5 cellular contexts compared by ENCODE assay signal in the genomic region with DNA sequence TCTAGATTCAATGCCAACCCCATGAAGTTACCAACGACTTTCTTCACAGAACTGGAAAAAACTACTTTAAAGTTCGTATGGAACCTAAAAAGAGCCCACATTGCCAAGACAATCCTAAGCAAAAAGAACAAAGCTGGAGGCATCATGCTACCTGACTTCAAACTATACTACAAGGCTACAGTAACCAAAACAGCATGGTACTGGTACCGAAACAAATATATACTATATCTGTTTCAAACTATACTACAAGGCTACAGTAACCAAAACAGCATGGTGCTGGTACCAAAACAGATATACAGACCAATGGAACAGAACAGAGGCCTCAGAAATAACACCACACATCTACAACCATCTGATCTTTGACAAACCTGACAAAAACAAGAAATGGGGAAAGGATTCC. TPM values are rescaled to one million over a fixed set of nuclear protein-coding genes. Genes with fewer than 3 reads are reported as not detected.
"Had no signal": no experiment of that assay in that cellular context is flagged by ENCODE, and none has a peak within 500 bp of the region (broad histone marks: within the 10 kb centered on the region; RNA-seq: fewer than 3 reads in every experiment).

No MANE protein-coding gene starts in this region.

RNA-seq across cellular contexts. Expression of a gene that starts 48.6 kb away (rescaled TPM):
- total RNA-seq: GM23248, GM23338, H1, H7, H9 had no signal
- polyA plus RNA-seq: GM23248, H1 had no signal
